12 cellular contexts compared by ENCODE assay signal in the genomic region with DNA sequence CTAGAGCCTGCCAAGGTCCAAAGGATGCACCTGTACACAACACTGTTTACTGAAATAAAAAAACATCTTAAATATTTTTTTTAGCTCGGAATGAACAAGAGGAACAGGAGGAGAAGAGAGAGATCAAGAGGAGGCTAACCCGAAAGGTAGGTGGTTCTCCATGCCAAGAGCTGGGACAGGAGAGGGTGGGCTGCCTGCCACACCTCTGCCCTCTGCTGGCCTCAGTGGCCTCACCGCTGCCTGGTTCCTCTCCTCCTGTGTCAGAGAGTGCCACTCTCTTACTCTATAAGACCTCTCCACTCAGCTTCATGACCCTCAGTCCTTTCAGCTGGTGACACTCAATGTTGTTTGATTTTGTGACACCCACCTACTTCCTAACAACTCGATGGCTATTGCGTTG. TPM values are rescaled to one million over a fixed set of nuclear protein-coding genes. Genes with fewer than 3 reads are reported as not detected.
DNase-seq lines count a peak whose midpoint lies in the region; ATAC-seq and TF ChIP-seq lines count a peak whose summit lies in the region.
"Had no signal": no experiment of that assay in that cellular context is flagged by ENCODE, and none has a peak within 500 bp of the region (broad histone marks: within the 10 kb centered on the region; RNA-seq: fewer than 3 reads in every experiment).

No MANE protein-coding gene starts in this region.

- peaks cover 37% of the 10 kb centered on the region for H3K4me1 Mint-ChIP-seq in CD14-positive monocyte
- peaks cover 8 to 15% of the 10 kb centered on the region in 2 donors for H3K4me1 Mint-ChIP-seq in effector memory CD8-positive, alpha-beta T cell (ENCODE audit: low read depth in 2 of 2)

- 95% methylated on average over 5 of the region's 5 CpGs for WGBS in SK-N-SH (ENCODE audit: low lambda C conversion rate)

- H3K4me3 ChIP-seq in SK-N-SH (ENCODE audit: low read depth in 2 of 2, low read length in 1 of 2), result no peak overlapping the region
- H3K4me3 ChIP-seq: sigmoid colon, stomach had no signal

- H3K9me2 ChIP-seq in SK-N-SH, result no peaks in the 10 kb centered on the region

- H3K9me3 ChIP-seq in SK-N-SH, result no peaks in the 10 kb centered on the region
- H3K9me3 ChIP-seq: sigmoid colon, stomach had no signal

- no peak overlapping the region for H3K27ac ChIP-seq in SK-N-SH (ENCODE audit: low read depth in 2 of 2, low read length in 1 of 2)
- H3K27ac ChIP-seq: sigmoid colon, stomach had no signal

- CTCF ChIA-PET in SK-N-SH (lab: Yijun Ruan, JAX), result interaction anchor here (2.0 kb wide), 1 partner anchor 367 kb away, joined by 11 read pairs; no protein-coding TSS in a partner anchor

- no peaks in the 10 kb centered on the region for H3K27me3 ChIP-seq in SK-N-SH (ENCODE audit: insufficient read depth)
- H3K27me3 ChIP-seq: sigmoid colon, stomach had no signal

- H3K9ac ChIP-seq in SK-N-SH, result no peak overlapping the region

- POLR2A ChIA-PET in SK-N-SH (lab: Yijun Ruan, JAX), result no interaction called here

- TF ChIP-seq EP300 in SK-N-SH (IDR thresholded peaks at IDR 0.05; ENCODE audit: borderline replicate concordance in 1 of 2, low read depth in 1 of 2, low read length in 1 of 2), result no peak

- no peaks in the 10 kb centered on the region for H3K27me3 Mint-ChIP-seq in CD14-positive monocyte (ENCODE audit: low read depth in 3 of 3)
- H3K27me3 Mint-ChIP-seq in effector memory CD8-positive, alpha-beta T cell, result no peaks in the 10 kb centered on the region

- no peaks in the 10 kb centered on the region for H4K20me1 ChIP-seq in SK-N-SH (ENCODE audit: insufficient read depth)

- ATAC-seq in HG02938 (IDR thresholded peaks at IDR 0.05; ENCODE audit: unreplicated experiment), result no peak
- no peak for ATAC-seq in effector memory CD8-positive, alpha-beta T cell (replicated peaks)

- H3K4me3 Mint-ChIP-seq in CD14-positive monocyte, result no peak overlapping the region
- no peak overlapping the region for H3K4me3 Mint-ChIP-seq in effector memory CD8-positive, alpha-beta T cell
- H3K4me3 Mint-ChIP-seq: dendritic cell treated with granulocyte-macrophage colony-stimulating factor and Interleukin-4, amounts not matched to agents 40 ng/mL and 50 ng/mL, for 4 days had no signal

- TF ChIP-seq RAD21 in SK-N-SH (IDR thresholded peaks at IDR 0.05; ENCODE audit: low read length), result peak; percentile 53

- H3K36me3 Mint-ChIP-seq in CD14-positive monocyte, result peaks cover 46 to 58% of the 10 kb centered on the region in 2 donors
- H3K36me3 Mint-ChIP-seq in effector memory CD8-positive, alpha-beta T cell (ENCODE audit: insufficient read depth), result no peaks in the 10 kb centered on the region

- no peak overlapping the region for H3K4me2 ChIP-seq in SK-N-SH

- H3K36me3 ChIP-seq in SK-N-SH (replicated peaks in 1 of 2; ENCODE audit: control insufficient read depth in 1 of 2, insufficient read depth in 2 of 2, low read length in 1 of 2), result no peaks in the 10 kb centered on the region
- H3K36me3 ChIP-seq: sigmoid colon had no signal

- no peak overlapping the region for H2AFZ ChIP-seq in SK-N-SH (ENCODE audit: low read depth)

- H3F3A ChIP-seq in SK-N-SH (replicated peaks; ENCODE audit: insufficient read depth), result no peaks in the 10 kb centered on the region

- peak overlapping the region in 3 of 7 donors; percentile 27 to 60 (median 42) for H3K27ac Mint-ChIP-seq in CD14-positive monocyte
- no peak overlapping the region for H3K27ac Mint-ChIP-seq in effector memory CD8-positive, alpha-beta T cell
- H3K27ac Mint-ChIP-seq: dendritic cell treated with granulocyte-macrophage colony-stimulating factor and Interleukin-4, amounts not matched to agents 40 ng/mL and 50 ng/mL, for 4 days had no signal

- no peaks in the 10 kb centered on the region; a peak in 1 of 4 replicates for H3K4me1 ChIP-seq in SK-N-SH (ENCODE audit: control insufficient read depth in 1 of 2, insufficient read depth in 2 of 2, low read depth in 1 of 2, low read length in 1 of 2)
- H3K4me1 ChIP-seq: sigmoid colon had no signal

- TF ChIP-seq CTCF in CD14-positive monocyte (IDR thresholded peaks at IDR 0.05) (peak; percentile 36), GM12872 (IDR thresholded peaks at IDR 0.05; ENCODE audit: insufficient read depth, low read depth, low read length) (peak; percentile 68), SK-N-SH (IDR thresholded peaks at IDR 0.05) (no peak; the same call in 1 of the 2 replicates)

- DNase-seq in CD14-positive monocyte (ENCODE audit: low spot score) (no peak), SK-N-SH (peak; percentile 48), iPS-NIHi11 (ENCODE audit: low spot score) (peak; percentile 64), NCI-H128 (lab: John Stamatoyannopoulos, UW; ENCODE audit: unreplicated experiment) (no peak), NCI-H1436 treated with DMSO at 0.1 percent for 48 hours (lab: John Stamatoyannopoulos, UW) (no peak)
- DNase-seq in effector memory CD8-positive, alpha-beta T cell, result no peak
- DNase-seq: kidney, sigmoid colon, stomach had no signal

- H3K79me2 ChIP-seq in SK-N-SH (ENCODE audit: insufficient read depth), result no peaks in the 10 kb centered on the region

- intact Hi-C loops in CD14-positive monocyte (cut with micrococcal nuclease), result no loop called here

- no peaks in the 10 kb centered on the region for H3K9me3 Mint-ChIP-seq in CD14-positive monocyte
- H3K9me3 Mint-ChIP-seq in effector memory CD8-positive, alpha-beta T cell, result no peaks in the 10 kb centered on the region
- H3K9me3 Mint-ChIP-seq: dendritic cell treated with granulocyte-macrophage colony-stimulating factor and Interleukin-4, amounts not matched to agents 40 ng/mL and 50 ng/mL, for 4 days had no signal

TF ChIP-seq in SK-N-SH, 30 proteins besides CTCF, POLR2A, EP300 and RAD21:
- TF ChIP-seq SMC3 (IDR thresholded peaks at IDR 0.05; ENCODE audit: low read depth, low read length) (peak; percentile 36; the same call in 1 of the 2 replicates), TEAD4 (IDR thresholded peaks at IDR 0.05; ENCODE audit: borderline replicate concordance, insufficient read depth) (no peak), TCF12 (IDR thresholded peaks at IDR 0.05) (no peak)

RNA-seq across cellular contexts. Expression of a gene that starts 50.2 kb away (rescaled TPM):
- 10 to 100 TPM; 34.3 TPM for polyA plus RNA-seq in CD14-positive monocyte
- polyA plus RNA-seq in SK-N-SH (2012; rRNA removed), result 25.2 and 27.5 TPM in 2 replicates
- 27.7 and 30.3 TPM in 2 replicates for polyA plus RNA-seq in SK-N-SH (2012; cell fraction: cytosol; rRNA removed)
- 22.8 and 24.5 TPM in 2 replicates for polyA plus RNA-seq in SK-N-SH (2012; cell fraction: nucleus; rRNA removed)

Comparison
In these comparisons a context has a peak if more than half of its experiments do, and no peak if none do; other contexts are left out.
1. DNase-seq: peak in SK-N-SH (single experiment) and iPS-NIHi11 (single experiment); none in CD14-positive monocyte (single experiment), NCI-H128 (single experiment), NCI-H1436 treated with DMSO at 0.1 percent for 48 hours (single experiment) and effector memory CD8-positive, alpha-beta T cell (0 of 3).